In genomic region chr22:30821863-30822215, GRCh38 we compare ENCODE assay signal across 10 cellular contexts.
DNase-seq lines count a peak whose midpoint lies in the region; ATAC-seq and TF ChIP-seq lines count a peak whose summit lies in the region.
"Had no signal": no experiment of that assay in that cellular context is flagged by ENCODE, and none has a peak within 500 bp of the region (broad histone marks: within the 10 kb centered on the region; RNA-seq: fewer than 3 reads in every experiment).

No MANE protein-coding gene starts in this region.

- no peak overlapping the region for H3K18ac ChIP-seq in H9 (ENCODE audit: insufficient read length, low read depth, low read length)

- no peaks in the 10 kb centered on the region for H3K4me1 ChIP-seq in H9 (ENCODE audit: insufficient read depth, low read length)
- H3K4me1 ChIP-seq in hepatocyte (ENCODE audit: insufficient read depth), result no peaks in the 10 kb centered on the region
- peaks cover 0 to 13% (median 11%) of the 10 kb centered on the region in 4 donors for H3K4me1 ChIP-seq in sigmoid colon
- H3K4me1 ChIP-seq in Karpas-422 (ENCODE audit: low read length), result no peaks in the 10 kb centered on the region

- no peak overlapping the region for H2BK5ac ChIP-seq in H9 (ENCODE audit: insufficient read length, low read length)

- no peaks in the 10 kb centered on the region for H3K9me3 Mint-ChIP-seq in H9
- no peaks in the 10 kb centered on the region for H3K9me3 Mint-ChIP-seq in T-cell

- no peak overlapping the region for H3K27ac ChIP-seq in H9 (ENCODE audit: insufficient read length, low read depth, low read length)
- no peak overlapping the region for H3K27ac ChIP-seq in hepatocyte
- H3K27ac ChIP-seq in sigmoid colon, result no peak overlapping the region
- H3K27ac ChIP-seq in Karpas-422 (ENCODE audit: low read length), result no peak overlapping the region

- peaks cover 39% of the 10 kb centered on the region for H3K27me3 Mint-ChIP-seq in H9 (ENCODE audit: low read depth)
- H3K27me3 Mint-ChIP-seq in T-cell, result peaks cover 42 to 69% of the 10 kb centered on the region in 2 donors

- no peak overlapping the region for H2BK12ac ChIP-seq in H9 (ENCODE audit: insufficient read length, low read depth, low read length)

- no peak overlapping the region for H3T11ph ChIP-seq in H9 (ENCODE audit: low read length)

- H3K36me3 Mint-ChIP-seq in H9 (ENCODE audit: insufficient read depth in 1 of 3, low read depth in 3 of 3) (no peaks in the 10 kb centered on the region), T-cell (no peaks in the 10 kb centered on the region)

- H3K56ac ChIP-seq in H9 (ENCODE audit: insufficient read length, low read depth, low read length), result no peak overlapping the region

- TF ChIP-seq EP300 in sigmoid colon (IDR thresholded peaks at IDR 0.05), result no peak

- H3K4me3 Mint-ChIP-seq in H9, result peak overlapping the region; percentile 57 to 74
- H3K4me3 Mint-ChIP-seq in T-cell, result peak overlapping the region in 2 of 3 donors; percentile 2 to 49

- H4K8ac ChIP-seq in H9 (replicated peaks; ENCODE audit: insufficient read length, low read depth, low read length), result no peak overlapping the region

- H3K27ac Mint-ChIP-seq in H9 (no peak overlapping the region), T-cell (no peak overlapping the region)

- no peak overlapping the region for H2AK5ac ChIP-seq in H9 (ENCODE audit: insufficient read length, low read length)

- intact Hi-C loops in sigmoid colon (cut with DNase I), result no loop called here

- H3K79me2 ChIP-seq in H9 (ENCODE audit: insufficient read depth, low read length) (no peaks in the 10 kb centered on the region), hepatocyte (no peaks in the 10 kb centered on the region), Karpas-422 (ENCODE audit: low read length) (no peaks in the 10 kb centered on the region)

- H2BK20ac ChIP-seq in H9 (ENCODE audit: low read depth, low read length, poor library complexity, severe bottlenecking), result no peak overlapping the region

- no peak overlapping the region for H3K4ac ChIP-seq in H9 (ENCODE audit: low read depth, low read length)

- TF ChIP-seq CTCF in H9 (conservative IDR thresholded peaks at IDR 0.05) (no peak), hepatocyte (IDR thresholded peaks at IDR 0.05; ENCODE audit: poor library complexity) (no peak), sigmoid colon (IDR thresholded peaks at IDR 0.05) (no peak)

- H3K36me3 ChIP-seq in hepatocyte (replicated peaks; ENCODE audit: insufficient read depth, low read depth) (no peaks in the 10 kb centered on the region), sigmoid colon (no peaks in the 10 kb centered on the region), Karpas-422 (ENCODE audit: insufficient read depth, low read length) (no peaks in the 10 kb centered on the region)

- peaks cover 4% of the 10 kb centered on the region; the same call in 1 of the 2 replicates for H3K27me3 ChIP-seq in H9 (ENCODE audit: insufficient read depth, low read length)
- peaks cover 48% of the 10 kb centered on the region for H3K27me3 ChIP-seq in hepatocyte
- H3K27me3 ChIP-seq in sigmoid colon, result peaks cover 0 to 68% (median 32%) of the 10 kb centered on the region in 3 donors
- H3K27me3 ChIP-seq in Karpas-422 (ENCODE audit: low read length), result no peaks in the 10 kb centered on the region

- H3K4me3 ChIP-seq in hepatocyte (no peak overlapping the region), sigmoid colon (peak overlapping the region in 3 of 4 donors; percentile 19 to 43 (median 42)), Karpas-422 (ENCODE audit: low read length) (no peak overlapping the region)

- H3K23ac ChIP-seq in H9 (ENCODE audit: insufficient read length, low read depth, low read length), result no peak overlapping the region

- H3K4me1 Mint-ChIP-seq in H9, result peaks cover 3 to 6% of the 10 kb centered on the region in 2 experiments; a peak in 3 of 4 replicates
- H3K4me1 Mint-ChIP-seq in T-cell, result peaks cover 5 to 15% (median 9%) of the 10 kb centered on the region in 3 donors

- H3K79me1 ChIP-seq in H9 (ENCODE audit: insufficient read depth, low read depth, low read length, poor library complexity, severe bottlenecking), result no peaks in the 10 kb centered on the region

- H3K9me3 ChIP-seq in H9 (ENCODE audit: control insufficient read depth, low read depth, low read length) (no peaks in the 10 kb centered on the region), hepatocyte (ENCODE audit: low read depth) (no peaks in the 10 kb centered on the region), sigmoid colon (no peaks in the 10 kb centered on the region), Karpas-422 (ENCODE audit: low read length) (no peaks in the 10 kb centered on the region)

- no CpG with 5 or more reads among the region's 8 CpGs for WGBS in H9 (ENCODE audit: extremely low coverage, insufficient read length, low lambda C conversion rate)
- 39% methylated on average over 8 of the region's 8 CpGs for WGBS in hepatocyte (ENCODE audit: low lambda C conversion rate, missing lambda C conversion rate)
- 24 to 40% methylated on average over 8 of the region's 8 CpGs for WGBS in sigmoid colon, 2 donors

- H3K9ac ChIP-seq in H9 (ENCODE audit: extremely low read depth, insufficient read length, low read length) (no peak overlapping the region), Karpas-422 (ENCODE audit: low read length) (no peak overlapping the region)

- peak overlapping the region; percentile 59 for H3K4me2 ChIP-seq in H9 (ENCODE audit: insufficient read depth, insufficient read length, low read length)
- peak overlapping the region; percentile 95 for H3K4me2 ChIP-seq in hepatocyte
- no peak overlapping the region for H3K4me2 ChIP-seq in Karpas-422 (ENCODE audit: low read depth, low read length, poor library complexity, severe bottlenecking)

- POLR2A ChIA-PET in T-cell (lab: Charles Lee), result no interaction called here

- H3K9me2 ChIP-seq in hepatocyte (replicated peaks; ENCODE audit: insufficient read depth), result no peaks in the 10 kb centered on the region
- H3K9me2 ChIP-seq in Karpas-422 (replicated peaks; ENCODE audit: insufficient read depth, low read length), result no peaks in the 10 kb centered on the region

- TF ChIP-seq POLR2A in sigmoid colon (IDR thresholded peaks at IDR 0.05), result no peak

- DNase-seq in H9 (no peak), T-cell (no peak), hepatocyte (ENCODE audit: low spot score) (no peak), sigmoid colon (no peak), GM03348 (ENCODE audit: low spot score) (no peak), Karpas-422 (no peak)
- DNase-seq: activated CD8-positive, alpha-beta memory T cell treated with anti-CD3 and anti-CD28 coated beads, Interleukin-2, amount 50 U/mL, for 4 hours; NCI-H2171 treated with DMSO at 0.1 percent for 48 hours; T-helper 1 cell had no signal

- H4K20me1 ChIP-seq in H9 (ENCODE audit: control insufficient read depth, insufficient read depth, insufficient read length), result no peaks in the 10 kb centered on the region
- H4K20me1 ChIP-seq in hepatocyte (ENCODE audit: insufficient read depth, poor library complexity, severe bottlenecking), result no peaks in the 10 kb centered on the region
- H4K20me1 ChIP-seq in Karpas-422 (ENCODE audit: insufficient read depth, low read depth, low read length), result no peaks in the 10 kb centered on the region

- no peak overlapping the region for H3K14ac ChIP-seq in H9 (ENCODE audit: insufficient read depth, low read length)

- ATAC-seq in T-cell (replicated peaks in 1 of 4), result no peak
- no peak for ATAC-seq in GM21529 (IDR thresholded peaks at IDR 0.05; ENCODE audit: unreplicated experiment)

- H2BK15ac ChIP-seq in H9 (ENCODE audit: low read depth, low read length), result no peak overlapping the region

- H2AFZ ChIP-seq in H9 (ENCODE audit: low read length) (no peak overlapping the region), hepatocyte (no peak overlapping the region), Karpas-422 (ENCODE audit: low read length) (no peak overlapping the region)

- H4K5ac ChIP-seq in H9 (ENCODE audit: insufficient read length, low read depth, low read length), result no peak overlapping the region

- no peak overlapping the region for H2BK120ac ChIP-seq in H9 (ENCODE audit: low read depth, low read length, poor library complexity, severe bottlenecking)

- H4K91ac ChIP-seq in H9 (ENCODE audit: insufficient read length, low read depth, low read length), result no peak overlapping the region

- CTCF ChIA-PET in T-cell (lab: Charles Lee), result no interaction called here

- H3K23me2 ChIP-seq in H9 (ENCODE audit: insufficient read length, low read depth, low read length, poor library complexity, severe bottlenecking), result peaks cover 10% of the 10 kb centered on the region

Comparison
In these comparisons a context has a peak if more than half of its experiments do, and no peak if none do; other contexts are left out.
1. H3K4me3 ChIP-seq: peak in sigmoid colon (3 of 4); none in hepatocyte (single experiment) and Karpas-422 (single experiment).